9 cellular contexts compared by ENCODE assay signal in the genomic region with DNA sequence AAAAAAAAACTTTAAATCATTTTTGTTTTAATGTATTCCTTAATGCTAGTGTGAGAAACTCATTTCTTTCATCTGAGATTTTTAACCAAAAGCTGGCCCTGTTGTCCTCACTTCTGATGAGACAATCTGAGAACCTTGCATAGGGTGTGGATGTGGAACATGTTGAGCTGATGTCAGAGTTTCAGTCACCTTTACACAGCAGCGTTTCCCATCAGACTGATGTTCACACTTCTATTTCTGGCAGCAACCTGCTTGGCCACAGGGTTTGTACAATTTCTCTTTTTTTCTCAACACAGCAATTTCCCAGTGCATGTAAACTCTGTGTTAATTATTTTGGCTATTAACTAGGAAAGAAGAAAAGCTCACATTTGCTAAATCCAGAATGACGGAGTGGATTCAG.
DNase-seq lines count a peak whose midpoint lies in the region; ATAC-seq lines count a peak whose summit lies in the region.
"Had no signal": no experiment of that assay in that cellular context is flagged by ENCODE, and none has a peak within 500 bp of the region (broad histone marks: within the 10 kb centered on the region; RNA-seq: fewer than 3 reads in every experiment).

No MANE protein-coding gene starts in this region.

- peak overlapping the region; percentile 98 to 99 for H3K27ac Mint-ChIP-seq in stimulated activated naive CD8-positive, alpha-beta T cell treated with anti-CD3 and anti-CD28 coated beads, Interleukin-15, amount 100 ng/mL, for 72 hours

- no peaks in the 10 kb centered on the region for H3K27me3 Mint-ChIP-seq in stimulated activated naive CD8-positive, alpha-beta T cell treated with anti-CD3 and anti-CD28 coated beads, Interleukin-15, amount 100 ng/mL, for 72 hours

- DNase-seq in stimulated activated CD4-positive, alpha-beta T cell treated with anti-CD3 and anti-CD28 coated beads, Interleukin-15, amount 100 ng/mL, for 24 hours, result peak; percentile 36
- DNase-seq in stimulated activated CD4-positive, alpha-beta T cell treated with anti-CD3 and anti-CD28 coated beads, Interleukin-4, amount 100 ng/mL, for 1 hour, result no peak
- DNase-seq in RPMI8226 (peak; percentile 65), NCI-H748 treated with DMSO at 0.1 percent for 48 hours (lab: John Stamatoyannopoulos, UW) (no peak), NCI-H1436 treated with DMSO at 0.1 percent for 48 hours (lab: John Stamatoyannopoulos, UW) (no peak)
- DNase-seq in stimulated activated naive CD8-positive, alpha-beta T cell treated with anti-CD3 and anti-CD28 coated beads, Interleukin-15, amount 100 ng/mL, for 72 hours, result peak; percentile 30 to 61
- no peak for DNase-seq in effector CD4-positive, alpha-beta T cell
- DNase-seq: NCI-H510A treated with DMSO at 0.1 percent for 48 hours had no signal

- H3K4me3 Mint-ChIP-seq in stimulated activated naive CD8-positive, alpha-beta T cell treated with anti-CD3 and anti-CD28 coated beads, Interleukin-15, amount 100 ng/mL, for 72 hours, result peak overlapping the region; percentile 69 to 72

- peak; percentile 81 for ATAC-seq in HG02840 (IDR thresholded peaks at IDR 0.05; ENCODE audit: low FRiP score, unreplicated experiment)
- ATAC-seq in stimulated activated naive CD8-positive, alpha-beta T cell treated with anti-CD3 and anti-CD28 coated beads, Interleukin-15, amount 100 ng/mL, for 72 hours, result peak; percentile 91

- peaks cover 92% of the 10 kb centered on the region for H3K4me1 Mint-ChIP-seq in stimulated activated naive CD8-positive, alpha-beta T cell treated with anti-CD3 and anti-CD28 coated beads, Interleukin-15, amount 100 ng/mL, for 72 hours

- H3K9me3 Mint-ChIP-seq in stimulated activated naive CD8-positive, alpha-beta T cell treated with anti-CD3 and anti-CD28 coated beads, Interleukin-15, amount 100 ng/mL, for 72 hours, result no peaks in the 10 kb centered on the region

Comparison
In these comparisons a context has a peak if more than half of its experiments do, and no peak if none do; other contexts are left out.
1. DNase-seq: peak in stimulated activated CD4-positive, alpha-beta T cell treated with anti-CD3 and anti-CD28 coated beads, Interleukin-15, amount 100 ng/mL, for 24 hours (single experiment), RPMI8226 (single experiment) and stimulated activated naive CD8-positive, alpha-beta T cell treated with anti-CD3 and anti-CD28 coated beads, Interleukin-15, amount 100 ng/mL, for 72 hours (2 of 2); none in stimulated activated CD4-positive, alpha-beta T cell treated with anti-CD3 and anti-CD28 coated beads, Interleukin-4, amount 100 ng/mL, for 1 hour (single experiment), NCI-H748 treated with DMSO at 0.1 percent for 48 hours (single experiment), NCI-H1436 treated with DMSO at 0.1 percent for 48 hours (single experiment) and effector CD4-positive, alpha-beta T cell (single experiment).